ENCODE assay signal across 8 cellular contexts in the genomic region with DNA sequence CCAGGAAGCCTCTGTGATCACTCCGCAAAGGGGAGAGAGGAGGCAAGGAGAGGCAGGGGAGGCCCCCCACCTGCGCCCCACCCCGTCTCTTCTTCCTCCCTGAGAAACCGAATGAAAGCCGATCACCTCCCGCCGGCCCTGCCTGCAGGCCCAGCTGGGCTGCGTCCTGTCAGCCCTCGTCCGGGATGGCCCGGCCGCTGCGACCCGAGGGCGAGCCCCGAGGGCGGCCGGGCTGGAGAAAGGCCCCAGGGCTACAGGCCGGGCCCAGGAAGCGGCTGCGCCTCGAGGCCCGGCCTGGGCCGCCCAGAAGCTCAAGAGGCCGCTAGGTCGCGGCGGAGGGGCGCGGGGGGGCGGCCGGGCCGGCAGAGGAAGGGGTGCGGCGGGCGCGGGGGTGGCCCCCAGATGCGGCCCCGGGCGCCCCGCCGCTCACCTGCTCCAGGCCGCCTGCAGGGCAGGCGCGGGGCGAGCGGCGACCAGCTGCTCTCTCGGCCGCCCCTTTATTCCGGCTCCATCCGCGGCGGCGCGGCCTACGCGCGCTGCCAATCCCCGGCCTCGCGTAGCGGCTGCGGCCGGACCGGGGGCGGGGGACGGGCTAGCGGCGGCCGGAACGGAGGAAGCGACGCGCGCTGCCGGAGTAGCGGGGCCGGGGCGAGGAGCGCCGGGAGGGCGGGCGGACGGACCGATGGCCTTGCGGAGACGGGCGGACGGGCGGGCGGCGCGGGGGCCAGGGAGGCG. TPM values are rescaled to one million over a fixed set of nuclear protein-coding genes. Genes with fewer than 3 reads are reported as not detected.
A peak's percentile ranks its signal among the peaks of the same experiment; 100 is the strongest.
DNase-seq lines count a peak whose midpoint lies in the region; ATAC-seq and TF ChIP-seq lines count a peak whose summit lies in the region.

ZNF319 (minus strand) TSS at position 702 of the 735 bp plus-strand sequence. CDS start 2,407 bp downstream, outside the sequence.

- H3K9ac ChIP-seq in HUES64 (ENCODE audit: low read depth, low read length) (peak within 1 kb of the TSS; percentile 69), iPS-18a (ENCODE audit: low read length) (peak within 1 kb of the TSS; percentile 62), skeletal muscle tissue (ENCODE audit: low read depth in 1 of 3, low read length in 3 of 3) (peak within 1 kb of the TSS; percentile 79 to 91 (median 87))

- DNase-seq in EH (ENCODE audit: low read depth) (peak; percentile 29), NCI-H2196 treated with DMSO at 0.1 percent for 48 hours (lab: John Stamatoyannopoulos, UW; ENCODE audit: unreplicated experiment) (no peak), GM13976 (ENCODE audit: low spot score) (no peak)
- no peak for DNase-seq in activated naive CD8-positive, alpha-beta T cell treated with anti-CD3 and anti-CD28 coated beads for 36 hours

- peak within 1 kb of the TSS; percentile 96 for H3K4me3 Mint-ChIP-seq in activated naive CD8-positive, alpha-beta T cell treated with anti-CD3 and anti-CD28 coated beads for 36 hours

- H3K4me1 ChIP-seq in HUES64 (ENCODE audit: insufficient read depth, low read length) (peaks cover 8% of the 10 kb centered on the region; the same call in 1 of the 2 replicates), iPS-18a (ENCODE audit: control insufficient read depth, low read depth, low read length) (peaks cover 12% of the 10 kb centered on the region), skeletal muscle tissue (ENCODE audit: control insufficient read depth in 3 of 3, insufficient read depth in 3 of 3, low read length in 3 of 3) (peaks cover 17 to 36% (median 27%) of the 10 kb centered on the region in 3 donors)

- H3K27me3 ChIP-seq in HUES64 (ENCODE audit: insufficient read depth, low read length) (peaks cover 5% of the 10 kb centered on the region; the same call in 1 of the 2 replicates), iPS-18a (ENCODE audit: control insufficient read depth, insufficient read depth, low read length) (no peaks in the 10 kb centered on the region), skeletal muscle tissue (ENCODE audit: control insufficient read depth in 3 of 3, insufficient read depth in 3 of 3, low read length in 3 of 3) (no peaks in the 10 kb centered on the region)

- H3K9me3 ChIP-seq in HUES64 (ENCODE audit: insufficient read depth, low read depth, low read length), result no peaks in the 10 kb centered on the region
- H3K9me3 ChIP-seq in iPS-18a (ENCODE audit: control insufficient read depth, low read depth, low read length), result no peaks in the 10 kb centered on the region
- H3K9me3 ChIP-seq in skeletal muscle tissue (ENCODE audit: control insufficient read depth in 3 of 3, low read length in 3 of 3), result no peaks in the 10 kb centered on the region

- H3K9me3 Mint-ChIP-seq in activated naive CD8-positive, alpha-beta T cell treated with anti-CD3 and anti-CD28 coated beads for 36 hours, result no peaks in the 10 kb centered on the region

- no peak for TF ChIP-seq CTCF in GM13976 (IDR thresholded peaks at IDR 0.05; ENCODE audit: borderline replicate concordance, control extremely low read depth, extremely low read depth, insufficient read depth, missing control alignments)

- under 1% methylated on average over 95 of the region's 95 CpGs for WGBS in HUES64

- H3K27ac Mint-ChIP-seq in activated naive CD8-positive, alpha-beta T cell treated with anti-CD3 and anti-CD28 coated beads for 36 hours, result peak within 1 kb of the TSS; percentile 84

- H3K4me1 Mint-ChIP-seq in activated naive CD8-positive, alpha-beta T cell treated with anti-CD3 and anti-CD28 coated beads for 36 hours, result peaks cover 37% of the 10 kb centered on the region

- in situ Hi-C loops in GM13976 (cut with MboI; ENCODE audit: low sequenced_read_pairs, unreplicated experiment), result loop anchor here (10.0 kb wide), 1 partner anchor 105 kb away; no protein-coding TSS in a partner anchor

- peak within 1 kb of the TSS; percentile 91 for H3K4me3 ChIP-seq in HUES64 (ENCODE audit: low read length)
- H3K4me3 ChIP-seq in iPS-18a (ENCODE audit: low read length), result peak within 1 kb of the TSS; percentile 78
- H3K4me3 ChIP-seq in skeletal muscle tissue (ENCODE audit: low read length in 3 of 3), result peak within 1 kb of the TSS; percentile 80 to 89 (median 80)

- H3K27ac ChIP-seq in HUES64 (ENCODE audit: low read depth, low read length), result peak within 1 kb of the TSS; percentile 81; the same call in 1 of the 2 replicates
- H3K27ac ChIP-seq in iPS-18a (ENCODE audit: low read length), result no peak within 1 kb of the TSS
- peak within 1 kb of the TSS; percentile 87 for H3K27ac ChIP-seq in skeletal muscle tissue (ENCODE audit: low read depth, low read length)

- ATAC-seq in GM21390 (IDR thresholded peaks at IDR 0.05; ENCODE audit: unreplicated experiment), result peak; percentile 20

- no peaks in the 10 kb centered on the region for H3K27me3 Mint-ChIP-seq in activated naive CD8-positive, alpha-beta T cell treated with anti-CD3 and anti-CD28 coated beads for 36 hours

- H3K36me3 ChIP-seq in HUES64 (ENCODE audit: insufficient read depth, low read length) (peaks cover 19% of the 10 kb centered on the region), iPS-18a (ENCODE audit: control insufficient read depth, low read depth, low read length) (no peaks in the 10 kb centered on the region), skeletal muscle tissue (ENCODE audit: control insufficient read depth in 3 of 3, insufficient read depth in 3 of 3, low read length in 3 of 3) (peaks cover 29 to 33% (median 29%) of the 10 kb centered on the region in 3 donors)

- H3K36me3 Mint-ChIP-seq in activated naive CD8-positive, alpha-beta T cell treated with anti-CD3 and anti-CD28 coated beads for 36 hours, result peaks cover 8% of the 10 kb centered on the region

RNA-seq across cellular contexts. Expression of gene ZNF319, which starts in this region (rescaled TPM):
- polyA plus RNA-seq in HUES64 (2013, experiment 1 of 2), result 3.6 TPM
- polyA plus RNA-seq in HUES64 (2013, experiment 2 of 2), result 4.5 TPM
- 1 to 10 TPM; 6.8 to 7.2 TPM for total RNA-seq in activated naive CD8-positive, alpha-beta T cell treated with anti-CD3 and anti-CD28 coated beads for 36 hours
- total RNA-seq in skeletal muscle tissue, result 3.1 TPM
